ENCODE assay signal across 1 cellular context in the genomic region with DNA sequence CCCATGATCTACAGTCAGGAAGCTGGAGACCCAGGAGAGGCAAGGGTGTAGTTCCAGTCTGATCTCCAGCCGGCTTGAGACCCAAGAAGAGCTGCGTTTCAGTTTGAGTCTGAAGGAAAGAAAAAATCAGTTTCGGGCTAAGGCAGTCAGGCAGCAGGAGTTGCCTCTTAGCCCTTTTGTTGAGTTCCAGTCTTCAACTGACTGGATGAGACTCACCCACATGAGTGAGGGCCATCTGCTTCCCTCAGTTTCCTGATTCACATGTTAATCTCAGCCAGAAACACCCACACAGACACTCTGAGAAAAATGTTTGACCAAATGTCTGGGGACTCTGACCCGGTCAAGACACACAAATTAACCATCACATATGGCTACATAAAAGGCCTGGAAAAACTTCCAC.
TF ChIP-seq lines count a peak whose summit lies in the region.

No MANE protein-coding gene starts in this region.

TF ChIP-seq in GM12878, 131 proteins besides CTCF, POLR2A, EP300 and RAD21 (continued from another document):
- TF ChIP-seq, protein P1, sequence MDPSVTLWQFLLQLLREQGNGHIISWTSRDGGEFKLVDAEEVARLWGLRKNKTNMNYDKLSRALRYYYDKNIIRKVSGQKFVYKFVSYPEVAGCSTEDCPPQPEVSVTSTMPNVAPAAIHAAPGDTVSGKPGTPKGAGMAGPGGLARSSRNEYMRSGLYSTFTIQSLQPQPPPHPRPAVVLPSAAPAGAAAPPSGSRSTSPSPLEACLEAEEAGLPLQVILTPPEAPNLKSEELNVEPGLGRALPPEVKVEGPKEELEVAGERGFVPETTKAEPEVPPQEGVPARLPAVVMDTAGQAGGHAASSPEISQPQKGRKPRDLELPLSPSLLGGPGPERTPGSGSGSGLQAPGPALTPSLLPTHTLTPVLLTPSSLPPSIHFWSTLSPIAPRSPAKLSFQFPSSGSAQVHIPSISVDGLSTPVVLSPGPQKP (IDR thresholded peaks at IDR 0.05; ENCODE audit: low read depth, low read length) = no peak
- TF ChIP-seq, protein P2, sequence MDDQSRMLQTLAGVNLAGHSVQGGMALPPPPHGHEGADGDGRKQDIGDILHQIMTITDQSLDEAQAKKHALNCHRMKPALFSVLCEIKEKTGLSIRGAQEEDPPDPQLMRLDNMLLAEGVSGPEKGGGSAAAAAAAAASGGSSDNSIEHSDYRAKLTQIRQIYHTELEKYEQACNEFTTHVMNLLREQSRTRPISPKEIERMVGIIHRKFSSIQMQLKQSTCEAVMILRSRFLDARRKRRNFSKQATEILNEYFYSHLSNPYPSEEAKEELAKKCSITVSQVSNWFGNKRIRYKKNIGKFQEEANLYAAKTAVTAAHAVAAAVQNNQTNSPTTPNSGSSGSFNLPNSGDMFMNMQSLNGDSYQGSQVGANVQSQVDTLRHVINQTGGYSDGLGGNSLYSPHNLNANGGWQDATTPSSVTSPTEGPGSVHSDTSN (IDR thresholded peaks at IDR 0.05; ENCODE audit: insufficient replicate concordance, low read depth, low read length) = no peak
- no peak for TF ChIP-seq SIN3A (IDR thresholded peaks at IDR 0.05; ENCODE audit: low read depth, low read length)
- TF ChIP-seq HDAC2 (IDR thresholded peaks at IDR 0.05) = no peak
